Comparison of ENCODE assay signal across 28 cellular contexts in the genomic region with DNA sequence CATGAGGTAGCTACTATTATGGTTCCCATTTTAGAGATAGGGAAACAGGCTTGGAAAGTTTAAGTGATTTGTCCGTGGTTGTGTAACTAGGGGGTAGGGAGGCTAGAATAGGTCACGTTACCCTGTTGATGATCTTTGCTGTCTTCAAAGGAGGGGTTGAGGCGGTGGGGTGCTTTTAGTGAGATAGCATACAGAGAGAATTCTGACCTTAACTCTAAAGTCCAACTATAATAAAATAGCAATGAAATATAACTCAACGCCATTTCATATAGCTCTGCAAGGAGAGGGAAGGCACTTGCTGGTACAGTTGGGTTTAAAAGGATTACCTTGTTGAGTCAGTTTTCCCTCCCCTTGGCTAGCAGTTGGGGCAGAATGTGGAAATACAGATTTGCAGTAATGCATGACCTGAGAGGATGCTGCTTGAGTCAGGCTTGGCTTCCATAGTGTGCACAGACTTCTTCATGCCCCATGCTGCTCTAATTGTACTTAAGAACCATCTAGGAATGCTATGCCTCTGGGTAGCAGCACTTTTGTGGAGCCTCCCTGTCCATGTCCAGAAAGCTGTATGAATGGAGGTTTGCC.
"Had no signal": no experiment of that assay in that cellular context is flagged by ENCODE, and none has a peak within 500 bp of the region (broad histone marks: within the 10 kb centered on the region; RNA-seq: fewer than 3 reads in every experiment).

No MANE protein-coding gene starts in this region.

- H3K36me3 Mint-ChIP-seq: activated naive CD4-positive, alpha-beta T cell treated with anti-CD3 and anti-CD28 coated beads, Interleukin-2, amount 10 ng/mL, durations not matched to agents 7 days and 5 days; activated naive CD8-positive, alpha-beta T cell treated with anti-CD3 and anti-CD28 coated beads for 36 hours; T-cell had no signal

- H3K27ac Mint-ChIP-seq: activated CD4-positive, alpha-beta memory T cell treated with anti-CD3 and anti-CD28 coated beads, Interleukin-2, amount 10 ng/mL, durations not matched to agents 7 days and 5 days; activated CD4-positive, alpha-beta T cell treated with anti-CD3 and anti-CD28 coated beads, Interleukin-2, amount 10 ng/mL, durations not matched to agents 7 days and 5 days; activated naive CD4-positive, alpha-beta T cell treated with anti-CD3 and anti-CD28 coated beads, Interleukin-2, amount 10 ng/mL, durations not matched to agents 7 days and 5 days; activated naive CD8-positive, alpha-beta T cell treated with anti-CD3 and anti-CD28 coated beads for 36 hours; activated T-cell treated with anti-CD3 and anti-CD28 coated beads, Interleukin-2, amount 50 U/mL, for 72 hours; activated T-helper 2 cell treated with anti-CD3 and anti-CD28 coated beads, Interferon-gamma antibody, Interleukin-2, Interleukin-4, amounts not matched to agents 10 μg/mL and 5 μg/mL and 100 μg/mL, durations not matched to agents 14 hours and 24 hours and 36 hours; T-cell had no signal

- H3K4me3 ChIP-seq: body of pancreas, SK-N-MC had no signal

- H3K27me3 Mint-ChIP-seq: activated naive CD4-positive, alpha-beta T cell treated with anti-CD3 and anti-CD28 coated beads, Interleukin-2, amount 10 ng/mL, durations not matched to agents 7 days and 5 days had no signal

- H3K4me1 Mint-ChIP-seq: activated CD4-positive, alpha-beta memory T cell treated with anti-CD3 and anti-CD28 coated beads, Interleukin-2, amount 10 ng/mL, durations not matched to agents 7 days and 5 days; activated CD4-positive, alpha-beta T cell treated with anti-CD3 and anti-CD28 coated beads, Interleukin-2, amount 10 ng/mL, durations not matched to agents 7 days and 5 days; activated naive CD4-positive, alpha-beta T cell treated with anti-CD3 and anti-CD28 coated beads, Interleukin-2, amount 10 ng/mL, durations not matched to agents 7 days and 5 days; activated naive CD8-positive, alpha-beta T cell treated with anti-CD3 and anti-CD28 coated beads for 36 hours; T-cell had no signal

- H3K9me3 Mint-ChIP-seq: activated CD4-positive, alpha-beta memory T cell treated with anti-CD3 and anti-CD28 coated beads, Interleukin-2, amount 10 ng/mL, durations not matched to agents 7 days and 5 days; activated CD4-positive, alpha-beta T cell treated with anti-CD3 and anti-CD28 coated beads, Interleukin-2, amount 10 ng/mL, durations not matched to agents 7 days and 5 days; activated naive CD4-positive, alpha-beta T cell treated with anti-CD3 and anti-CD28 coated beads, Interleukin-2, amount 10 ng/mL, durations not matched to agents 7 days and 5 days; activated naive CD8-positive, alpha-beta T cell treated with anti-CD3 and anti-CD28 coated beads for 36 hours; activated T-cell treated with anti-CD3 and anti-CD28 coated beads, Interleukin-2, amount 50 U/mL, for 72 hours; activated T-helper 2 cell treated with anti-CD3 and anti-CD28 coated beads, Interferon-gamma antibody, Interleukin-2, Interleukin-4, amounts not matched to agents 10 μg/mL and 5 μg/mL and 100 μg/mL, durations not matched to agents 14 hours and 24 hours and 36 hours had no signal

- ATAC-seq: activated T-cell treated with anti-CD3 and anti-CD28 coated beads, Interleukin-2, amount 50 U/mL, for 72 hours; body of pancreas; Panc1; T-cell had no signal

- H3K27me3 ChIP-seq: body of pancreas had no signal

- H3K9me3 ChIP-seq: body of pancreas had no signal

- DNase-seq: activated CD4-positive, alpha-beta memory T cell treated with anti-CD3 and anti-CD28 coated beads, Interleukin-2, amount 10 ng/mL, durations not matched to agents 7 days and 5 days; activated CD4-positive, alpha-beta T cell treated with anti-CD3 and anti-CD28 coated beads, Interleukin-2, amount 10 ng/mL, durations not matched to agents 7 days and 5 days; activated CD4-positive, CD25-positive, alpha-beta regulatory T cell; activated gamma-delta T cell treated with Interleukin-2 at 50 U/mL for 16 hours; activated naive CD4-positive, alpha-beta T cell treated with anti-CD3 and anti-CD28 coated beads, Interleukin-2, amount 10 ng/mL, durations not matched to agents 7 days and 5 days; activated naive CD8-positive, alpha-beta T cell treated with anti-CD3 and anti-CD28 coated beads for 36 hours; activated T-cell treated with anti-CD3 and anti-CD28 coated beads, Interleukin-2, amount 50 U/mL, for 72 hours; anterior cingulate cortex; body of pancreas; IMR-90; Kasumi-1; KBM-7; NCI-H1048; NCI-H146; NCI-H2029; NCI-H2107; NCI-H510A treated with DMSO at 0.1 percent for 48 hours; NCI-H69; NK-92 treated with Interleukin-12 subunit alpha and Interleukin-12 subunit beta, amount 100 ng/mL, for 24 hours; OCI-M1; RPMI8226; T-cell; T-helper 2 cell; T1000 had no signal

- H3K27ac ChIP-seq: body of pancreas, SK-N-MC, VCaP had no signal

- H3K4me3 Mint-ChIP-seq: activated CD4-positive, alpha-beta memory T cell treated with anti-CD3 and anti-CD28 coated beads, Interleukin-2, amount 10 ng/mL, durations not matched to agents 7 days and 5 days; activated CD4-positive, alpha-beta T cell treated with anti-CD3 and anti-CD28 coated beads, Interleukin-2, amount 10 ng/mL, durations not matched to agents 7 days and 5 days; activated naive CD4-positive, alpha-beta T cell treated with anti-CD3 and anti-CD28 coated beads, Interleukin-2, amount 10 ng/mL, durations not matched to agents 7 days and 5 days; activated naive CD8-positive, alpha-beta T cell treated with anti-CD3 and anti-CD28 coated beads for 36 hours; activated T-cell treated with anti-CD3 and anti-CD28 coated beads, Interleukin-2, amount 50 U/mL, for 72 hours; T-cell had no signal
